18 cellular contexts compared by ENCODE assay signal in the genomic region with DNA sequence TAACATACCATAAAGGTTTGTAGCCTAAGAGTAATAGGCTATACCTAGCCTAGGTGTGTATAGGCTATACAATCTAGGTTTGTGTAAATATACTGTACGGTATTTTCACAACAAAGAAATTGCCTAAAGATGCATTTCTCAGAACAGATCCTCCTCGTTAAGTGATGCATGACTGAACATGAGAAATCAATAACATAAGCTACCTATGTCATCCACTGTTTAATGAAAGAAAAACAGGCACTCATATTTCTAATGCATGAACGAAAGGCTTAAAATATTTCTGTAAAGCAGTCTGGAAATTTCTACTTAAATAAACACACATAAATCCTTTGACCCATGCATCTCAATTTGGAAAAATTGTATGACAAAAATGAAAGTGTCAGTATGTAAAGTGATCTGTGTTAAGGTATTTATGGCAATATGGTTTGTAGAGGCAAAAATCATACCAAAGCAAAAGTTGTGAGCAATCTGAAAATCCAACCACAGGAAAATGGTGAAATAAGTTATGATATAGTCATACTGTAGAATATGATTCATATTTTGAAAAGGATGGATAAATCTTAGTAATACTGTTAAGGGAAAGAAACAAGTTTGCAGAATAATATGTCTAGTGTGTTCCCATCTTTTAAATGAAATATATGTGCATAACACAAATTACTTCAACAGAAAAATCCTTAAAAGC.
"Had no signal": no experiment of that assay in that cellular context is flagged by ENCODE, and none has a peak within 500 bp of the region (broad histone marks: within the 10 kb centered on the region; RNA-seq: fewer than 3 reads in every experiment).

No MANE protein-coding gene starts in this region.

- DNase-seq: activated CD4-positive, CD25-positive, alpha-beta regulatory T cell treated with anti-CD3 and anti-CD28 coated beads, Interleukin-2, amount 50 U/mL, for 72 hours; activated naive CD8-positive, alpha-beta T cell treated with anti-CD3 and anti-CD28 coated beads, Interleukin-2, amount 10 ng/mL, durations not matched to agents 7 days and 5 days; colonic mucosa; effector CD8-positive, alpha-beta T cell; head of caudate nucleus; kidney glomerular epithelial cell; left ventricle myocardium superior; mesenchymal stem cell; natural killer cell; small intestine; stimulated activated CD4-positive, alpha-beta T cell treated with anti-CD3 and anti-CD28 coated beads, Interleukin-4, amount 100 ng/mL, for 4 hours; stimulated activated CD8-positive, alpha-beta memory T cell treated with anti-CD3 and anti-CD28 coated beads, Interleukin-4, amount 100 ng/mL, for 48 hours; stimulated activated naive CD4-positive, alpha-beta T cell treated with Interleukin-2 at 50 U/mL for 16 hours; substantia nigra; T-helper 1 cell; T1000 had no signal

- H3K4me1 Mint-ChIP-seq: activated naive CD8-positive, alpha-beta T cell treated with anti-CD3 and anti-CD28 coated beads, Interleukin-2, amount 10 ng/mL, durations not matched to agents 7 days and 5 days; natural killer cell had no signal

- H3K27me3 Mint-ChIP-seq: activated naive CD8-positive, alpha-beta T cell treated with anti-CD3 and anti-CD28 coated beads, Interleukin-2, amount 10 ng/mL, durations not matched to agents 7 days and 5 days; progenitor cell of endocrine pancreas had no signal

- H3K4me3 Mint-ChIP-seq: activated naive CD8-positive, alpha-beta T cell treated with anti-CD3 and anti-CD28 coated beads, Interleukin-2, amount 10 ng/mL, durations not matched to agents 7 days and 5 days; activated T-helper 1 cell treated with anti-CD3 and anti-CD28 coated beads, Interleukin-12 subunit alpha, Interleukin-12 subunit beta, Interleukin-2, Interleukin-4 antibody, amounts not matched to agents 30 ng/mL and 10 ng/mL and 1 ng/mL, durations not matched to agents 14 hours and 24 hours and 36 hours; natural killer cell had no signal

- H3K27ac Mint-ChIP-seq: activated naive CD8-positive, alpha-beta T cell treated with anti-CD3 and anti-CD28 coated beads, Interleukin-2, amount 10 ng/mL, durations not matched to agents 7 days and 5 days; activated T-helper 1 cell treated with anti-CD3 and anti-CD28 coated beads, Interleukin-12 subunit alpha, Interleukin-12 subunit beta, Interleukin-2, Interleukin-4 antibody, amounts not matched to agents 30 ng/mL and 10 ng/mL and 1 ng/mL, durations not matched to agents 14 hours and 24 hours and 36 hours; natural killer cell; progenitor cell of endocrine pancreas had no signal

- ATAC-seq: left ventricle myocardium superior, natural killer cell had no signal

- H3K36me3 Mint-ChIP-seq: activated naive CD8-positive, alpha-beta T cell treated with anti-CD3 and anti-CD28 coated beads, Interleukin-2, amount 10 ng/mL, durations not matched to agents 7 days and 5 days had no signal
